Comparison of ENCODE assay signal across 28 cellular contexts in genomic region chr2:12704378-12704777, GRCh38. TPM values are rescaled to one million over a fixed set of nuclear protein-coding genes. Genes with fewer than 3 reads are reported as not detected.
DNase-seq lines count a peak whose midpoint lies in the region; ATAC-seq, FAIRE-seq and TF ChIP-seq lines count a peak whose summit lies in the region.
"Had no signal": no experiment of that assay in that cellular context is flagged by ENCODE, and none has a peak within 500 bp of the region (broad histone marks: within the 10 kb centered on the region; RNA-seq: fewer than 3 reads in every experiment).

No MANE protein-coding gene starts in this region.

- no peaks in the 10 kb centered on the region for H3K9me2 ChIP-seq in GM23248 (ENCODE audit: insufficient read depth)

- ATAC-seq in K562 (no peak), HG03175 (IDR thresholded peaks at IDR 0.05; ENCODE audit: unreplicated experiment) (no peak)
- ATAC-seq: activated CD8-positive, alpha-beta T cell treated with anti-CD3 and anti-CD28 coated beads for 36 hours; stimulated activated memory B cell treated with anti-CD40 and anti-IgM and Interleukin-4, amounts not matched to agents 10 μg/mL and 1 μg/mL and 100 μg/mL, for 72 hours had no signal

- in situ Hi-C loops in GM23248 (cut with MboI) (no loop called here), K562 (cut with MboI) (loop anchor here (25.0 kb wide), 1 partner anchor 542 kb away; no protein-coding TSS in a partner anchor)

- DNase-seq in GM23248 (peak; percentile 69), K562 (ENCODE audit: extremely low read depth in 1 of 4, low spot score in 3 of 4) (no peak), fibroblast of pulmonary artery (ENCODE audit: low read depth) (peak; percentile 82), tibial nerve (ENCODE audit: low spot score in 2 of 2) (peak in 1 of 2 donors; percentile 79), HTR-8/SVneo (ENCODE audit: insufficient read length, low spot score) (no peak), COR-L47 (lab: John Stamatoyannopoulos, UW) (no peak)
- DNase-seq: activated CD4-positive, alpha-beta T cell treated with anti-CD3 and anti-CD28 coated beads for 1 hour; activated CD8-positive, alpha-beta T cell treated with anti-CD3 and anti-CD28 coated beads for 36 hours; activated effector memory CD4-positive, alpha-beta T cell treated with Interleukin-2 at 50 U/mL for 16 hours; activated naive CD8-positive, alpha-beta T cell treated with anti-CD3 and anti-CD28 coated beads, Interleukin-2, amount 10 ng/mL, durations not matched to agents 7 days and 5 days; activated T-cell treated with anti-CD3 and anti-CD28 coated beads for 4 hours; AML-193; CD8-positive, alpha-beta memory T cell; effector CD8-positive, alpha-beta T cell; kidney; MG63; NCI-H1436; NCI-H2107; NCI-H510A; Peyer's patch; spleen; stimulated activated CD4-positive, alpha-beta T cell treated with anti-CD3 and anti-CD28 coated beads, Interleukin-2, amount 100 ng/mL, for 48 hours; T-helper 1 cell had no signal

- H3K9me1 ChIP-seq in K562 (ENCODE audit: control insufficient read depth, insufficient read depth, low read length), result no peaks in the 10 kb centered on the region

- H2AFZ ChIP-seq in GM23248 (no peak overlapping the region), K562 (ENCODE audit: low read depth, low read length) (peak overlapping the region; percentile 41; the same call in 1 of the 2 replicates)

- H3K9ac ChIP-seq in GM23248 (no peak overlapping the region), K562 (ENCODE audit: insufficient read depth in 1 of 2, low read depth in 2 of 2, low read length in 2 of 2) (no peak overlapping the region)

- no peak for TF ChIP-seq CTCF in K562 (IDR thresholded peaks at IDR 0.05 in 2 of 3, conservative IDR thresholded peaks at IDR 0.05 in 1 of 3; ENCODE audit: insufficient read depth in 2 of 3, low read depth in 1 of 3, low read length in 3 of 3)
- no peak for TF ChIP-seq CTCF in fibroblast of pulmonary artery (IDR thresholded peaks at IDR 0.05; ENCODE audit: low read length, missing control alignments)
- no peak for TF ChIP-seq CTCF in tibial nerve (IDR thresholded peaks at IDR 0.05)

- H3K27ac ChIP-seq in GM23248 (no peak overlapping the region), K562 (ENCODE audit: extremely low read depth, low read depth, low read length) (no peak overlapping the region; the same call in 2 of the 3 replicates), tibial nerve (peak overlapping the region in 3 of 4 donors; percentile 27 to 78 (median 72))
- H3K27ac ChIP-seq: Peyer's patch, SJSA1, spleen had no signal

- H4K20me1 ChIP-seq in GM23248 (ENCODE audit: insufficient read depth) (no peaks in the 10 kb centered on the region), K562 (replicated peaks; ENCODE audit: control insufficient read depth, insufficient read depth, low read length) (no peaks in the 10 kb centered on the region)

- CTCF ChIA-PET in K562 (lab: Yijun Ruan, JAX; ENCODE audit: low intra/inter-chr PET ratio), result no interaction called here

- no peak for TF ChIP-seq POLR2A in K562 (conservative IDR thresholded peaks at IDR 0.05)
- TF ChIP-seq POLR2A in tibial nerve (IDR thresholded peaks at IDR 0.05), result no peak

- H3K79me2 ChIP-seq in GM23248 (ENCODE audit: insufficient read depth) (no peaks in the 10 kb centered on the region), K562 (ENCODE audit: control insufficient read depth, insufficient read depth, low read length) (no peaks in the 10 kb centered on the region)

- intact Hi-C loops in K562 (cut with micrococcal nuclease), result no loop called here

- no peaks in the 10 kb centered on the region for H3K36me3 ChIP-seq in GM23248 (ENCODE audit: low read depth)
- peaks cover 5% of the 10 kb centered on the region; the same call in 2 of the 3 replicates for H3K36me3 ChIP-seq in K562 (ENCODE audit: control insufficient read depth, insufficient read depth, low read length)
- H3K36me3 ChIP-seq in tibial nerve, result no peaks in the 10 kb centered on the region
- H3K36me3 ChIP-seq: MG63, Peyer's patch, SJSA1, spleen had no signal

- peaks cover 29% of the 10 kb centered on the region for H3F3A ChIP-seq in GM23248 (ENCODE audit: insufficient read depth)

- TF ChIP-seq EP300 in K562 (IDR thresholded peaks at IDR 0.05; ENCODE audit: low read length), result no peak
- peak in 1 of 2 donors; percentile 18 for TF ChIP-seq EP300 in tibial nerve (IDR thresholded peaks at IDR 0.05)

- H3K27me3 ChIP-seq in GM23248 (replicated peaks; ENCODE audit: insufficient read depth) (no peaks in the 10 kb centered on the region), K562 (ENCODE audit: control insufficient read depth in 2 of 2, insufficient read depth in 2 of 2, low read length in 2 of 2) (no peaks in the 10 kb centered on the region), tibial nerve (no peaks in the 10 kb centered on the region)
- H3K27me3 ChIP-seq: MG63, Peyer's patch, SJSA1, spleen had no signal

- POLR2A ChIA-PET in K562 (lab: Yijun Ruan, JAX), result interaction anchor here (0.6 kb wide), 1 partner anchor 309 kb away, joined by 3 read pairs; no protein-coding TSS in a partner anchor

- no TSS peak for BruUV-seq in K562 (replicated peaks; lab: Mats Ljungman, UMichigan)

- H3K4me3 ChIP-seq in GM23248 (no peak overlapping the region), K562 (no peak overlapping the region), fibroblast of pulmonary artery (replicated peaks; ENCODE audit: low read depth, low read length) (no peak overlapping the region), tibial nerve (no peak overlapping the region)
- H3K4me3 ChIP-seq: lung, MG63, Peyer's patch, SJSA1, spleen had no signal

- FAIRE-seq in K562 (lab: Jason Lieb, UNC) (no peak), HTR-8/SVneo (lab: Jason Lieb, UNC) (no peak)
- FAIRE-seq: kidney, TTC549 had no signal

- peaks cover 37% of the 10 kb centered on the region for H3K4me1 ChIP-seq in GM23248 (ENCODE audit: insufficient read depth)
- peaks cover 0 to 22% of the 10 kb centered on the region in 2 experiments; a peak in 2 of 5 replicates for H3K4me1 ChIP-seq in K562 (replicated peaks in 1 of 2; ENCODE audit: control insufficient read depth in 2 of 2, insufficient read depth in 2 of 2, low read length in 2 of 2)
- peaks cover 0 to 37% (median 12%) of the 10 kb centered on the region in 4 donors for H3K4me1 ChIP-seq in tibial nerve
- H3K4me1 ChIP-seq: Peyer's patch had no signal

- H3K4me2 ChIP-seq in GM23248 (ENCODE audit: unreplicated experiment), result peak overlapping the region; percentile 8
- H3K4me2 ChIP-seq in K562 (ENCODE audit: insufficient read depth, low read length), result no peak overlapping the region

- H3K9me3 ChIP-seq in GM23248 (ENCODE audit: low read depth) (no peaks in the 10 kb centered on the region), K562 (replicated peaks; ENCODE audit: control insufficient read depth, insufficient read depth, low read depth, low read length) (peaks cover 22% of the 10 kb centered on the region), tibial nerve (no peaks in the 10 kb centered on the region)
- H3K9me3 ChIP-seq: Peyer's patch, SJSA1 had no signal

- no peak for TF ChIP-seq RAD21 in K562 (CRISPR knock-in tag; conservative IDR thresholded peaks at IDR 0.05 in 1 of 2, IDR thresholded peaks at IDR 0.05 in 1 of 2)

TF ChIP-seq in K562, 482 proteins besides CTCF, POLR2A, EP300 and RAD21:
- TF ChIP-seq ARID1B (IDR thresholded peaks at IDR 0.05) (no peak), SUPT5H (IDR thresholded peaks at IDR 0.05) (no peak)

RNA-seq across cellular contexts. Expression of gene TRIB2, which starts 12.4 kb away (rescaled TPM):
- total RNA-seq in GM23248 (2014; rRNA removed; shearing (Covaris generic)), result 43.8 and 46.9 TPM in 2 replicates
- polyA plus RNA-seq in GM23248 (2016; fragmentation: Nextera tagmentation; extraction: Ambion mirVana), result 31.5 and 32.1 TPM in 2 replicates
- total RNA-seq in K562 (2011; cell fraction: chromatin; rRNA removed; ENCODE audit: low replicate concordance), result 27.9 and 40.5 TPM in 2 replicates
- total RNA-seq in K562 (2011; cell fraction: nucleolus; rRNA removed), result 35.9 and 38.8 TPM in 2 replicates
- 25.5 and 29.1 TPM in 2 replicates for total RNA-seq in K562 (2011; cell fraction: nucleoplasm; rRNA removed)
- 27.5 and 30.9 TPM in 2 replicates for total RNA-seq in K562 (2014; rRNA removed)
- total RNA-seq in K562 (2014; rRNA removed; fragmentation: Illumina TruSeq; extraction: Trizol), result 24.1 and 24.8 TPM in 2 replicates
- 19.8 and 19.9 TPM in 2 replicates for total RNA-seq in K562 (2015; rRNA removed; fragmentation: Illumina TruSeq; extraction: Trizol)
- total RNA-seq in K562 (2021), result 39.0 and 43.0 TPM in 2 replicates
- 22.1 and 28.6 TPM in 2 replicates for polyA plus RNA-seq in K562 (2011; rRNA removed)
- 21.6 and 26.2 TPM in 2 replicates for polyA plus RNA-seq in K562 (2011; cell fraction: cytosol; rRNA removed)
- 58.7 and 62.0 TPM in 2 replicates for polyA plus RNA-seq in K562 (2011; cell fraction: nucleus; rRNA removed)
- polyA plus RNA-seq in K562 (2012), result 20.0 and 26.4 TPM in 2 replicates
- polyA plus RNA-seq in K562 (2014; fragmentation: Illumina TruSeq; extraction: Trizol), result 22.5 and 26.3 TPM in 2 replicates
- polyA plus RNA-seq in K562 (2014; fragmentation: Nextera tagmentation; extraction: Ambion mirVana), result 10 to 100 TPM in 1 of 2 experiments, 1 to 10 TPM in 1; 9.0 to 12.2 TPM
- polyA plus RNA-seq in K562 (2014; rRNA removed), result 28.1 and 36.4 TPM in 2 replicates
- 25.6 and 33.0 TPM in 2 replicates for polyA minus RNA-seq in K562 (2011; rRNA and poly(A)+ RNA removed)
- 24.9 and 28.0 TPM in 2 replicates for polyA minus RNA-seq in K562 (2011; cell fraction: cytosol; rRNA and poly(A)+ RNA removed)
- polyA minus RNA-seq in K562 (2011; cell fraction: nucleus; rRNA and poly(A)+ RNA removed), result 48.7 and 49.8 TPM in 2 replicates
- 100 to 1,000 TPM; 182 to 554 (median 315) TPM for total RNA-seq in tibial nerve

Comparison
In these comparisons a context has a peak if more than half of its experiments do, and no peak if none do; other contexts are left out.
1. DNase-seq: peak in GM23248 (single experiment) and fibroblast of pulmonary artery (single experiment); none in K562 (0 of 4), HTR-8/SVneo (single experiment) and COR-L47 (single experiment).
2. H3K27ac ChIP-seq: peak in tibial nerve (3 of 4); none in GM23248 (single experiment) and K562 (single experiment).